ENCODE assay signal across 8 cellular contexts in the genomic region with DNA sequence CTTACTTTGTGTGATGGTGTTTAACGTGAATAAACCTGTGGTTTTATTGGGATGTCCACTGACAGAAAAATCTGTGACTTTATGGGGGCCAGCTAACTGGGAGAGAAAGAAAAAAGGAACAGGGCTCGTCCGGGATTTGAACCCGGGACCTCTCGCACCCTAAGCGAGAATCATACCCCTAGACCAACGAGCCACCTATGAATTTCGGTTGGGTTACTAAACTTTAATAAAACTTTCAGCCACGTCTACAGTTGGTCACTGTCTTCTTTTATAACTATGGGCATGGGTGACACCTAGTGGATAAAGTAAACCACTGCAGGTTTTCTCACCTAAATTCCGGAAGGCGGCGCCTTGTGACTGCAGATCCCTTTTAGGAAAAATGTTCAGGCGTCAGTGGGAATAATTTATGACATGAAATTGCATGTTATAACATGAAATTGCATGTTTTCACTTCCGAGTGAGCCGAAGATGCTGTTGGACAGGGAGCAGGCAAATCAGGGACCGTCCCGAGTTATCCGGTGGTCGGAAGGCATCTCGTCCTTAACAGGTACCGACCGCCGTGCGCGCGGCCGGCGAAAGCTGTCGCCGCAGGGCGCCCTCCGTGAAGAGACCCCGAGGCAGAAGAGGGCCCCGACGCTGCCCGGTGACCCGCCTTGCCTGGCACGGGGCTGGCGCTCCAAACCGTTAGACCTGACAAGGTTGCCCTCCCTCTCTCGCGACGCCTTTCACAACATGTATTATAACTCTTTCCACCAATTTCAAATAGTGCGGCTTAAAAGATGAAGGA. TPM values are rescaled to one million over a fixed set of nuclear protein-coding genes. Genes with fewer than 3 reads are reported as not detected.
A peak's percentile ranks its signal among the peaks of the same experiment; 100 is the strongest.
DNase-seq lines count a peak whose midpoint lies in the region; ATAC-seq and TF ChIP-seq lines count a peak whose summit lies in the region.

No MANE protein-coding gene starts in this region.

- DNase-seq in DND-41 (peak; percentile 73), NCI-H524 (lab: John Stamatoyannopoulos, UW) (peak; percentile 92 to 97), lower lobe of right lung (peak; percentile 64)
- peak; percentile 90 for DNase-seq in activated CD4-positive, alpha-beta T cell treated with anti-CD3 and anti-CD28 coated beads, Interleukin-2, amount 10 ng/mL, durations not matched to agents 24 days and 14 days
- peak; percentile 37 for DNase-seq in effector CD8-positive, alpha-beta T cell (lab: John Stamatoyannopoulos, UW)
- DNase-seq in stimulated activated CD4-positive, alpha-beta T cell treated with anti-CD3 and anti-CD28 coated beads, TNF-alpha, amount 100 ng/mL, for 24 hours (ENCODE audit: low read depth in 3 of 3): peak; percentile 48 to 59 (median 49)

- ATAC-seq in DND-41 (ENCODE audit: insufficient read depth, low read depth) (peak; percentile 15; the same call in 2 of the 3 replicates), HG03565 (IDR thresholded peaks at IDR 0.05; ENCODE audit: unreplicated experiment) (peak; percentile 20), lower lobe of right lung (peak; percentile 69 to 84), GM18868 (IDR thresholded peaks at IDR 0.05; ENCODE audit: unreplicated experiment) (no peak)

- H4K20me1 ChIP-seq in DND-41 (ENCODE audit: insufficient read depth, low read length): no peaks in the 10 kb centered on the region

- H3K27me3 Mint-ChIP-seq in activated CD4-positive, alpha-beta T cell treated with anti-CD3 and anti-CD28 coated beads, Interleukin-2, amount 10 ng/mL, durations not matched to agents 24 days and 14 days: no peaks in the 10 kb centered on the region

- H3K27me3 ChIP-seq in DND-41 (ENCODE audit: insufficient read depth, low read length, poor library complexity) (peaks cover 11% of the 10 kb centered on the region), lower lobe of right lung (ENCODE audit: low read depth) (no peaks in the 10 kb centered on the region)

- H3K4me1 Mint-ChIP-seq in activated CD4-positive, alpha-beta T cell treated with anti-CD3 and anti-CD28 coated beads, Interleukin-2, amount 10 ng/mL, durations not matched to agents 24 days and 14 days: peaks cover 4% of the 10 kb centered on the region

- H3K4me2 ChIP-seq in DND-41 (ENCODE audit: insufficient read depth, low read length): peak overlapping the region; percentile 88

- TF ChIP-seq CTCF in DND-41 (IDR thresholded peaks at IDR 0.05; ENCODE audit: borderline replicate concordance, extremely low read depth, low read length, poor library complexity, severe bottlenecking): peak; percentile 98
- peak; percentile 89 for TF ChIP-seq CTCF in lower lobe of right lung (IDR thresholded peaks at IDR 0.05)

- H3K9ac ChIP-seq in DND-41 (ENCODE audit: low read depth, low read length): peak overlapping the region; percentile 53

- peak overlapping the region; percentile 25 to 65; a peak in 3 of 4 replicates for H3K4me3 ChIP-seq in DND-41 (ENCODE audit: low read depth in 1 of 2, low read length in 2 of 2)
- peak overlapping the region; percentile 98 for H3K4me3 ChIP-seq in lower lobe of right lung

- intact Hi-C loops in activated CD4-positive, alpha-beta T cell treated with anti-CD3 and anti-CD28 coated beads, Interleukin-2, amount 10 ng/mL, durations not matched to agents 24 days and 14 days (cut with micrococcal nuclease): loop anchor here (1.0 to 5.0 kb wide), 10 partner anchors 78 to 903 kb away; partner anchors contain the start of genes METTL3, PARP2, TMEM253 and TTC5
- intact Hi-C loops in lower lobe of right lung (cut with DNase I): loop anchor here (5.0 to 10.0 kb wide), 2 partner anchors 77 to 285 kb away; no protein-coding TSS in a partner anchor

- no peaks in the 10 kb centered on the region for H3K79me2 ChIP-seq in DND-41 (ENCODE audit: insufficient read depth, low read length)

- H3K9me3 ChIP-seq in DND-41 (ENCODE audit: insufficient read depth, low read length, severe bottlenecking): no peaks in the 10 kb centered on the region
- no peaks in the 10 kb centered on the region for H3K9me3 ChIP-seq in lower lobe of right lung

- no peak overlapping the region for H3K27ac Mint-ChIP-seq in activated CD4-positive, alpha-beta T cell treated with anti-CD3 and anti-CD28 coated beads, Interleukin-2, amount 10 ng/mL, durations not matched to agents 24 days and 14 days

- no peak overlapping the region for H3K4me3 Mint-ChIP-seq in activated CD4-positive, alpha-beta T cell treated with anti-CD3 and anti-CD28 coated beads, Interleukin-2, amount 10 ng/mL, durations not matched to agents 24 days and 14 days

- H3K9me3 Mint-ChIP-seq in activated CD4-positive, alpha-beta T cell treated with anti-CD3 and anti-CD28 coated beads, Interleukin-2, amount 10 ng/mL, durations not matched to agents 24 days and 14 days: no peaks in the 10 kb centered on the region

- H3K4me1 ChIP-seq in DND-41 (ENCODE audit: insufficient read depth, low read length) (peaks cover 57% of the 10 kb centered on the region), lower lobe of right lung (peaks cover 20% of the 10 kb centered on the region)

- H3K36me3 ChIP-seq in DND-41 (ENCODE audit: insufficient read depth, low read length) (no peaks in the 10 kb centered on the region), lower lobe of right lung (no peaks in the 10 kb centered on the region)

- H3K36me3 Mint-ChIP-seq in activated CD4-positive, alpha-beta T cell treated with anti-CD3 and anti-CD28 coated beads, Interleukin-2, amount 10 ng/mL, durations not matched to agents 24 days and 14 days (ENCODE audit: low read depth): no peaks in the 10 kb centered on the region

- peak overlapping the region; percentile 80 for H2AFZ ChIP-seq in DND-41 (ENCODE audit: low read depth, low read length)

- H3K27ac ChIP-seq in DND-41 (ENCODE audit: low read length) (no peak overlapping the region), lower lobe of right lung (peak overlapping the region; percentile 70)

RNA-seq across cellular contexts. Expression of gene RNASE12, which starts 18.2 kb away (rescaled TPM):
- total RNA-seq in activated CD4-positive, alpha-beta T cell treated with anti-CD3 and anti-CD28 coated beads, Interleukin-2, amount 10 ng/mL, durations not matched to agents 24 days and 14 days: not detected in 2 replicates
- not detected for total RNA-seq in lower lobe of right lung

RNA-seq across cellular contexts. Expression of gene RNASE11, which starts 21.6 kb away (rescaled TPM):
- total RNA-seq in activated CD4-positive, alpha-beta T cell treated with anti-CD3 and anti-CD28 coated beads, Interleukin-2, amount 10 ng/mL, durations not matched to agents 24 days and 14 days: not detected in 2 replicates
- not detected for total RNA-seq in lower lobe of right lung

RNA-seq across cellular contexts. Expression of gene OR6S1, which starts 32.1 kb away (rescaled TPM):
- total RNA-seq in activated CD4-positive, alpha-beta T cell treated with anti-CD3 and anti-CD28 coated beads, Interleukin-2, amount 10 ng/mL, durations not matched to agents 24 days and 14 days: not detected in 2 replicates
- total RNA-seq in lower lobe of right lung: not detected

RNA-seq across cellular contexts. Expression of gene RNASE9, which starts 48.6 kb away (rescaled TPM):
- total RNA-seq in activated CD4-positive, alpha-beta T cell treated with anti-CD3 and anti-CD28 coated beads, Interleukin-2, amount 10 ng/mL, durations not matched to agents 24 days and 14 days: not detected in 2 replicates
- not detected for total RNA-seq in lower lobe of right lung

Comparison
In these comparisons a context has a peak if more than half of its experiments do, and no peak if none do; other contexts are left out.
1. DNase-seq: peak in every context shown above with its lines; median percentile 94 in NCI-H524; 90 in activated CD4-positive, alpha-beta T cell treated with anti-CD3 and anti-CD28 coated beads, Interleukin-2, amount 10 ng/mL, durations not matched to agents 24 days and 14 days; 73 in DND-41; 64 in lower lobe of right lung; 49 in stimulated activated CD4-positive, alpha-beta T cell treated with anti-CD3 and anti-CD28 coated beads, TNF-alpha, amount 100 ng/mL, for 24 hours; 37 in effector CD8-positive, alpha-beta T cell.